In genomic region chr20:31572701-31573554, GRCh38 we compare ENCODE assay signal across 8 cellular contexts. TPM values are rescaled to one million over a fixed set of nuclear protein-coding genes. Genes with fewer than 3 reads are reported as not detected.
A peak's percentile ranks its signal among the peaks of the same experiment; 100 is the strongest.
DNase-seq lines count a peak whose midpoint lies in the region; TF ChIP-seq lines count a peak whose summit lies in the region.

No MANE protein-coding gene starts in this region.

- in situ Hi-C loops in SK-MEL-5 (cut with HindIII; ENCODE audit: low pct_unique_long_range_greater_than_20kb, low sequenced_read_pairs), result no loop called here

- no peak for TF ChIP-seq CTCF in HFFc6 (IDR thresholded peaks at IDR 0.05)

- H3K27me3 Mint-ChIP-seq in HFFc6 (ENCODE audit: insufficient read depth), result peaks cover 16% of the 10 kb centered on the region

- DNase-seq in GM04503 (ENCODE audit: low read depth) (peak; percentile 93), HFFc6 (peak; percentile 98), NAMALWA (ENCODE audit: low spot score) (peak; percentile 91), SK-MEL-5 (ENCODE audit: low read depth, low spot score) (peak; percentile 95), globus pallidus (ENCODE audit: low spot score) (peak; percentile 91), occipital lobe (lab: John Stamatoyannopoulos, UW) (peak; percentile 89)
- peak; percentile 83 for DNase-seq in activated naive CD4-positive, alpha-beta T cell treated with anti-CD3 and anti-CD28 coated beads, Interleukin-2, amount 50 U/mL, for 16 hours

- H3K36me3 Mint-ChIP-seq in HFFc6 (ENCODE audit: low read depth), result peaks cover 7% of the 10 kb centered on the region; the same call in 1 of the 2 replicates

- H3K9me3 Mint-ChIP-seq in HFFc6, result peaks cover 6% of the 10 kb centered on the region; the same call in 1 of the 2 replicates

- H3K4me1 Mint-ChIP-seq in HFFc6 (ENCODE audit: low read depth), result peaks cover 60% of the 10 kb centered on the region

- H3K27ac ChIP-seq in temporal lobe (ENCODE audit: low read depth, low read length), result peak overlapping the region; percentile 98

- peak overlapping the region; percentile 84 for H3K4me3 Mint-ChIP-seq in HFFc6

- peak overlapping the region; percentile 94 for H3K27ac Mint-ChIP-seq in HFFc6

RNA-seq across cellular contexts. Expression of gene ID1, which starts 32.2 kb away (rescaled TPM):
- total RNA-seq in HFFc6 (2021; fragmentation: NEBNext Ultra II Directional; extraction: Animal tissue kit (Norgen Biotek cat#: 25700)), result 100 to 1,000 TPM; 397 to 487 (median 452) TPM
- 23.3 and 28.2 TPM in 2 replicates for total RNA-seq in SK-MEL-5 (2014; rRNA removed; shearing (Covaris generic))
- polyA plus RNA-seq in SK-MEL-5 (2015; cell fraction: cytosol; rRNA removed), result 142 and 173 TPM in 2 replicates
- 97.8 and 158 TPM in 2 replicates for polyA plus RNA-seq in SK-MEL-5 (2015; cell fraction: nucleus; rRNA removed)
- total RNA-seq in occipital lobe, result 66.9 TPM
- total RNA-seq in temporal lobe, result 35.7 TPM

RNA-seq across cellular contexts. Expression of gene HM13, which starts 58.7 kb away (rescaled TPM):
- total RNA-seq in HFFc6 (2021; fragmentation: NEBNext Ultra II Directional; extraction: Animal tissue kit (Norgen Biotek cat#: 25700)), result 100 to 1,000 TPM; 265 to 332 (median 284) TPM
- 120 and 126 TPM in 2 replicates for total RNA-seq in SK-MEL-5 (2014; rRNA removed; shearing (Covaris generic))
- polyA plus RNA-seq in SK-MEL-5 (2015; cell fraction: cytosol; rRNA removed), result 528 and 544 TPM in 2 replicates
- 170 and 210 TPM in 2 replicates for polyA plus RNA-seq in SK-MEL-5 (2015; cell fraction: nucleus; rRNA removed)
- total RNA-seq in occipital lobe (27.8 TPM), temporal lobe (25.8 TPM)

Comparison
In these comparisons a context has a peak if more than half of its experiments do, and no peak if none do; other contexts are left out.
1. Peak in every context shown above with its lines: DNase-seq and H3K27ac ChIP-seq.